8 cellular contexts compared by ENCODE assay signal in genomic region chr16:4616047-4616811, GRCh38. TPM values are rescaled to one million over a fixed set of nuclear protein-coding genes. Genes with fewer than 3 reads are reported as not detected.
DNase-seq lines count a peak whose midpoint lies in the region; TF ChIP-seq lines count a peak whose summit lies in the region.

No MANE protein-coding gene starts in this region.

- no peaks in the 10 kb centered on the region for H3K36me3 ChIP-seq in testis (ENCODE audit: low read depth, missing control alignments)

- H3K9me3 Mint-ChIP-seq in HFFc6, result no peaks in the 10 kb centered on the region
- H3K9me3 Mint-ChIP-seq in activated naive CD4-positive, alpha-beta T cell treated with anti-CD3 and anti-CD28 coated beads, Interleukin-2, amount 50 U/mL, for 24 hours, result no peaks in the 10 kb centered on the region

- TF ChIP-seq POLR2A in testis (IDR thresholded peaks at IDR 0.05), result peak; percentile 55

- 1% methylated on average over 21 to 57 of the region's 57 CpGs for WGBS in testis, 2 donors

- H3K9me3 ChIP-seq in testis, result no peaks in the 10 kb centered on the region

- H3K4me1 Mint-ChIP-seq in HFFc6 (ENCODE audit: low read depth), result peaks cover 26% of the 10 kb centered on the region
- peaks cover 29% of the 10 kb centered on the region for H3K4me1 Mint-ChIP-seq in activated naive CD4-positive, alpha-beta T cell treated with anti-CD3 and anti-CD28 coated beads, Interleukin-2, amount 50 U/mL, for 24 hours

- peak overlapping the region; percentile 94 for H3K27ac Mint-ChIP-seq in HFFc6
- peak overlapping the region; percentile 98 for H3K27ac Mint-ChIP-seq in activated naive CD4-positive, alpha-beta T cell treated with anti-CD3 and anti-CD28 coated beads, Interleukin-2, amount 50 U/mL, for 24 hours

- no peaks in the 10 kb centered on the region for H3K36me3 Mint-ChIP-seq in HFFc6 (ENCODE audit: low read depth)
- no peaks in the 10 kb centered on the region for H3K36me3 Mint-ChIP-seq in activated naive CD4-positive, alpha-beta T cell treated with anti-CD3 and anti-CD28 coated beads, Interleukin-2, amount 50 U/mL, for 24 hours

- no peaks in the 10 kb centered on the region for H3K27me3 ChIP-seq in testis

- TF ChIP-seq CTCF in HFFc6 (IDR thresholded peaks at IDR 0.05) (peak; percentile 67), testis (IDR thresholded peaks at IDR 0.05) (peak in 2 of 3 experiments; percentile 12 to 23)

- DNase-seq in HFFc6 (peak; percentile 100), NAMALWA (ENCODE audit: low spot score) (peak; percentile 100), SK-N-DZ (ENCODE audit: low spot score) (peak; percentile 100), glomerular endothelial cell (ENCODE audit: extremely low read depth, low read depth, low spot score) (peak; percentile 95), occipital lobe (lab: John Stamatoyannopoulos, UW) (peak; percentile 99), testis (peak; percentile 100)

- peak overlapping the region; percentile 93 for H3K4me3 Mint-ChIP-seq in HFFc6
- H3K4me3 Mint-ChIP-seq in activated naive CD4-positive, alpha-beta T cell treated with anti-CD3 and anti-CD28 coated beads, Interleukin-2, amount 50 U/mL, for 24 hours, result peak overlapping the region; percentile 96

- peaks cover 32% of the 10 kb centered on the region for H3K4me1 ChIP-seq in testis

- H3K27me3 Mint-ChIP-seq in HFFc6 (ENCODE audit: insufficient read depth), result no peaks in the 10 kb centered on the region; the same call in 1 of the 2 replicates
- no peaks in the 10 kb centered on the region for H3K27me3 Mint-ChIP-seq in activated naive CD4-positive, alpha-beta T cell treated with anti-CD3 and anti-CD28 coated beads, Interleukin-2, amount 50 U/mL, for 24 hours

- H3K4me3 ChIP-seq in GM08714 (ENCODE audit: low read length) (peak overlapping the region; percentile 72; the same call in 1 of the 2 replicates), testis (peak overlapping the region; percentile 61 to 82)

- intact Hi-C loops in testis (cut with DNase I; ENCODE audit: low total_unique reads), result loop anchor here (10.0 kb wide), 1 partner anchor 79 kb away; the partner anchor contains the start of gene NUDT16L1

- peak overlapping the region; percentile 94 to 98 for H3K27ac ChIP-seq in testis

RNA-seq across cellular contexts. Expression of gene UBALD1, which starts 1.5 kb away (rescaled TPM):
- 10 to 100 TPM; 23.5 to 33.2 (median 27.9) TPM for total RNA-seq in HFFc6 (2021; fragmentation: NEBNext Ultra II Directional; extraction: Animal tissue kit (Norgen Biotek cat#: 25700))
- 5.3 and 11.2 TPM in 2 replicates for polyA plus RNA-seq in SK-N-DZ (2014; cell fraction: cytosol; rRNA removed)
- 23.7 and 30.6 TPM in 2 replicates for polyA plus RNA-seq in SK-N-DZ (2014; cell fraction: nucleus; rRNA removed)
- total RNA-seq in glomerular endothelial cell, result 9.9 and 19.7 TPM in 2 replicates
- 1.7 TPM for total RNA-seq in occipital lobe
- total RNA-seq in testis, result 10 to 100 TPM; 15.9 to 25.0 TPM
- polyA plus RNA-seq in testis (ENCODE audit: insufficient read depth, low read depth, low replicate concordance), result 33.3 TPM

RNA-seq across cellular contexts. Expression of gene MGRN1, which starts 8.4 kb away (rescaled TPM):
- 10 to 100 TPM; 65.8 to 81.6 (median 69.1) TPM for total RNA-seq in HFFc6 (2021; fragmentation: NEBNext Ultra II Directional; extraction: Animal tissue kit (Norgen Biotek cat#: 25700))
- 34.2 and 41.3 TPM in 2 replicates for polyA plus RNA-seq in SK-N-DZ (2014; cell fraction: cytosol; rRNA removed)
- polyA plus RNA-seq in SK-N-DZ (2014; cell fraction: nucleus; rRNA removed), result 22.4 and 45.7 TPM in 2 replicates
- 80.6 and 87.1 TPM in 2 replicates for total RNA-seq in glomerular endothelial cell
- 41.5 TPM for total RNA-seq in occipital lobe
- total RNA-seq in testis, result 10 to 100 TPM; 89.7 to 91.1 TPM
- polyA plus RNA-seq in testis (ENCODE audit: insufficient read depth, low read depth, low replicate concordance), result 34.7 TPM

Comparison
In these comparisons a context has a peak if more than half of its experiments do, and no peak if none do; other contexts are left out.
1. Peak in every context shown above with its lines: DNase-seq, H3K4me3 ChIP-seq and H3K27ac ChIP-seq.